ENCODE assay signal across 1 cellular context in genomic region chr17:27944546-27945332, GRCh38.
TF ChIP-seq lines count a peak whose summit lies in the region.

No MANE protein-coding gene starts in this region.

TF ChIP-seq in K562, 482 proteins besides CTCF, POLR2A, EP300 and RAD21 (continued from another document):
- TF ChIP-seq ZNF609 (CRISPR knock-in tag; IDR thresholded peaks at IDR 0.05; ENCODE audit: borderline replicate concordance) = no peak
- no peak for TF ChIP-seq SP2 (IDR thresholded peaks at IDR 0.05; ENCODE audit: extremely low read depth, low read depth, low read length, poor library complexity, severe bottlenecking)
- no peak for TF ChIP-seq PCBP2 (IDR thresholded peaks at IDR 0.05; ENCODE audit: low read depth, low read length, poor library complexity, severe bottlenecking)
- TF ChIP-seq ZNF766 (CRISPR knock-in tag; conservative IDR thresholded peaks at IDR 0.05) = no peak
- TF ChIP-seq, protein P1, sequence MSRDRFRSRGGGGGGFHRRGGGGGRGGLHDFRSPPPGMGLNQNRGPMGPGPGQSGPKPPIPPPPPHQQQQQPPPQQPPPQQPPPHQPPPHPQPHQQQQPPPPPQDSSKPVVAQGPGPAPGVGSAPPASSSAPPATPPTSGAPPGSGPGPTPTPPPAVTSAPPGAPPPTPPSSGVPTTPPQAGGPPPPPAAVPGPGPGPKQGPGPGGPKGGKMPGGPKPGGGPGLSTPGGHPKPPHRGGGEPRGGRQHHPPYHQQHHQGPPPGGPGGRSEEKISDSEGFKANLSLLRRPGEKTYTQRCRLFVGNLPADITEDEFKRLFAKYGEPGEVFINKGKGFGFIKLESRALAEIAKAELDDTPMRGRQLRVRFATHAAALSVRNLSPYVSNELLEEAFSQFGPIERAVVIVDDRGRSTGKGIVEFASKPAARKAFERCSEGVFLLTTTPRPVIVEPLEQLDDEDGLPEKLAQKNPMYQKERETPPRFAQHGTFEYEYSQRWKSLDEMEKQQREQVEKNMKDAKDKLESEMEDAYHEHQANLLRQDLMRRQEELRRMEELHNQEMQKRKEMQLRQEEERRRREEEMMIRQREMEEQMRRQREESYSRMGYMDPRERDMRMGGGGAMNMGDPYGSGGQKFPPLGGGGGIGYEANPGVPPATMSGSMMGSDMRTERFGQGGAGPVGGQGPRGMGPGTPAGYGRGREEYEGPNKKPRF (IDR thresholded peaks at IDR 0.05; ENCODE audit: low read depth, low read length) = no peak
- no peak for TF ChIP-seq MTA1 (IDR thresholded peaks at IDR 0.05; ENCODE audit: borderline replicate concordance)
- no peak for TF ChIP-seq MEF2A (IDR thresholded peaks at IDR 0.05; ENCODE audit: control insufficient read depth, low read depth, low read length)
- TF ChIP-seq RHOXF2B (CRISPR knock-in tag; conservative IDR thresholded peaks at IDR 0.05) = no peak
